In genomic region chr4:1172228-1172851, GRCh38 we compare ENCODE assay signal across 8 cellular contexts. TPM values are rescaled to one million over a fixed set of nuclear protein-coding genes. Genes with fewer than 3 reads are reported as not detected.
A peak's percentile ranks its signal among the peaks of the same experiment; 100 is the strongest.
DNase-seq lines count a peak whose midpoint lies in the region; ATAC-seq, FAIRE-seq and TF ChIP-seq lines count a peak whose summit lies in the region.

Gene SPON2 (minus strand): TSS chr4:1172583.

- intact Hi-C loops in CD8-positive, alpha-beta T cell (cut with DNase I, micrococcal nuclease), result no loop called here
- intact Hi-C loops in activated CD8-positive, alpha-beta T cell treated with anti-CD3 and anti-CD28 coated beads for 36 hours (cut with micrococcal nuclease), result no loop called here
- intact Hi-C loops in left cardiac atrium (cut with DNase I), result no loop called here

- H3K9me3 Mint-ChIP-seq in CD8-positive, alpha-beta T cell, result no peaks in the 10 kb centered on the region
- no peaks in the 10 kb centered on the region for H3K9me3 Mint-ChIP-seq in activated CD8-positive, alpha-beta T cell treated with anti-CD3 and anti-CD28 coated beads for 36 hours

- H3K4me3 Mint-ChIP-seq in CD8-positive, alpha-beta T cell, result peak within 1 kb of the TSS; percentile 78
- H3K4me3 Mint-ChIP-seq in activated CD8-positive, alpha-beta T cell treated with anti-CD3 and anti-CD28 coated beads for 36 hours, result peak within 1 kb of the TSS; percentile 51

- POLR2A ChIA-PET in CD8-positive, alpha-beta T cell (lab: Charles Lee), result no interaction called here
- POLR2A ChIA-PET in activated CD8-positive, alpha-beta T cell treated with anti-CD3 and anti-CD28 coated beads for 36 hours (lab: Charles Lee), result interaction anchor here (1.0 to 1.9 kb wide), 2 partner anchors 29 to 45 kb away, joined by 5 to 7 read pairs; no protein-coding TSS in a partner anchor

- H3K4me1 ChIP-seq in CD8-positive, alpha-beta T cell (ENCODE audit: insufficient read depth, low read length), result peaks cover 24% of the 10 kb centered on the region
- H3K4me1 ChIP-seq in parathyroid adenoma, result no peaks in the 10 kb centered on the region

- peak within 1 kb of the TSS; percentile 72 for H3K27ac Mint-ChIP-seq in CD8-positive, alpha-beta T cell
- no peak within 1 kb of the TSS for H3K27ac Mint-ChIP-seq in activated CD8-positive, alpha-beta T cell treated with anti-CD3 and anti-CD28 coated beads for 36 hours

- CTCF ChIA-PET in CD8-positive, alpha-beta T cell (lab: Charles Lee), result interaction anchor here (3.4 kb wide), 1 partner anchor 96 kb away, joined by 18 read pairs; no protein-coding TSS in a partner anchor
- CTCF ChIA-PET in activated CD8-positive, alpha-beta T cell treated with anti-CD3 and anti-CD28 coated beads for 36 hours (lab: Charles Lee), result no interaction called here

- no peaks in the 10 kb centered on the region for H3K36me3 Mint-ChIP-seq in CD8-positive, alpha-beta T cell
- no peaks in the 10 kb centered on the region for H3K36me3 Mint-ChIP-seq in activated CD8-positive, alpha-beta T cell treated with anti-CD3 and anti-CD28 coated beads for 36 hours (ENCODE audit: low read depth)

- no peak within 1 kb of the TSS for H3K27ac ChIP-seq in CD8-positive, alpha-beta T cell (ENCODE audit: low read depth, low read length)
- no peak within 1 kb of the TSS for H3K27ac ChIP-seq in parathyroid adenoma

- no peaks in the 10 kb centered on the region for H3K79me2 ChIP-seq in parathyroid adenoma

- no peak for TF ChIP-seq CTCF in CD8-positive, alpha-beta T cell (IDR thresholded peaks at IDR 0.05)
- no peak for TF ChIP-seq CTCF in activated CD8-positive, alpha-beta T cell treated with anti-CD3 and anti-CD28 coated beads for 36 hours (IDR thresholded peaks at IDR 0.05)
- no peak for TF ChIP-seq CTCF in parathyroid adenoma (IDR thresholded peaks at IDR 0.05)

- H3K9ac ChIP-seq in parathyroid adenoma, result no peak within 1 kb of the TSS

- H3K9me3 ChIP-seq in CD8-positive, alpha-beta T cell (ENCODE audit: low read length), result no peaks in the 10 kb centered on the region
- no peaks in the 10 kb centered on the region for H3K9me3 ChIP-seq in parathyroid adenoma (ENCODE audit: control insufficient read depth, low read length)

- peak within 1 kb of the TSS; percentile 38 for H3K4me2 ChIP-seq in parathyroid adenoma (ENCODE audit: low read length)

- no peak for FAIRE-seq in GM12892 (lab: Jason Lieb, UNC)

- H3K4me1 Mint-ChIP-seq in CD8-positive, alpha-beta T cell (ENCODE audit: low read depth), result peaks cover 22% of the 10 kb centered on the region
- H3K4me1 Mint-ChIP-seq in activated CD8-positive, alpha-beta T cell treated with anti-CD3 and anti-CD28 coated beads for 36 hours (ENCODE audit: low read depth), result peaks cover 26% of the 10 kb centered on the region

- H3K27me3 Mint-ChIP-seq in CD8-positive, alpha-beta T cell (ENCODE audit: low read depth), result peaks cover 13% of the 10 kb centered on the region
- H3K27me3 Mint-ChIP-seq in activated CD8-positive, alpha-beta T cell treated with anti-CD3 and anti-CD28 coated beads for 36 hours, result peaks cover 21% of the 10 kb centered on the region

- DNase-seq in CD8-positive, alpha-beta T cell, result no peak
- no peak for DNase-seq in activated CD8-positive, alpha-beta T cell treated with anti-CD3 and anti-CD28 coated beads for 36 hours
- DNase-seq in left cardiac atrium (peak; percentile 50), occipital lobe (lab: John Stamatoyannopoulos, UW) (no peak), GM12892 (ENCODE audit: insufficient read length) (no peak), NCI-H2227 treated with DMSO at 0.1 percent for 48 hours (lab: John Stamatoyannopoulos, UW) (no peak)
- DNase-seq in stimulated activated naive CD4-positive, alpha-beta T cell treated with Interleukin-2 at 50 U/mL for 16 hours (lab: John Stamatoyannopoulos, UW), result no peak

- ATAC-seq in CD8-positive, alpha-beta T cell, result no peak
- ATAC-seq in activated CD8-positive, alpha-beta T cell treated with anti-CD3 and anti-CD28 coated beads for 36 hours, result no peak
- ATAC-seq in left cardiac atrium, result peak; percentile 27 to 47

- no peak for TF ChIP-seq POLR2A in GM12892 (IDR thresholded peaks at IDR 0.05; ENCODE audit: low read depth, low read length)

- H3K4me3 ChIP-seq in CD8-positive, alpha-beta T cell (ENCODE audit: low read depth, low read length), result peak within 1 kb of the TSS; percentile 45
- peak within 1 kb of the TSS; percentile 4 for H3K4me3 ChIP-seq in parathyroid adenoma (ENCODE audit: low read depth, low read length)

- peak within 1 kb of the TSS; percentile 38 for H2AFZ ChIP-seq in parathyroid adenoma

- peaks cover 12% of the 10 kb centered on the region for H3K27me3 ChIP-seq in CD8-positive, alpha-beta T cell (ENCODE audit: insufficient read depth, low read length)
- peaks cover 9% of the 10 kb centered on the region for H3K27me3 ChIP-seq in parathyroid adenoma (ENCODE audit: control insufficient read depth, insufficient read depth, low read length)

- no peaks in the 10 kb centered on the region for H3K36me3 ChIP-seq in CD8-positive, alpha-beta T cell (ENCODE audit: insufficient read depth, low read length)
- H3K36me3 ChIP-seq in parathyroid adenoma (ENCODE audit: control insufficient read depth, insufficient read depth, low read length), result no peaks in the 10 kb centered on the region

RNA-seq across cellular contexts. Expression of gene SPON2, which starts in this region (rescaled TPM):
- 10 to 100 TPM; 25.1 to 26.4 TPM for total RNA-seq in CD8-positive, alpha-beta T cell
- total RNA-seq in activated CD8-positive, alpha-beta T cell treated with anti-CD3 and anti-CD28 coated beads for 36 hours, result 10 to 100 TPM in 1 of 2 experiments, 1 to 10 TPM in 1; 9.9 to 10.5 TPM
- total RNA-seq in left cardiac atrium, result 10 to 100 TPM; 14.0 to 33.0 TPM
- total RNA-seq in occipital lobe, result 3.3 TPM
- 7.5 TPM for polyA plus RNA-seq in GM12892 (2012; ENCODE audit: missing spikeins)

Comparison
In these comparisons a context has a peak if more than half of its experiments do, and no peak if none do; other contexts are left out.
1. ATAC-seq: peak in left cardiac atrium (2 of 2); none in CD8-positive, alpha-beta T cell (single experiment) and activated CD8-positive, alpha-beta T cell treated with anti-CD3 and anti-CD28 coated beads for 36 hours (single experiment).